Comparison of ENCODE assay signal across 1 cellular context in genomic region chr12:29807125-29807524, GRCh38.
TF ChIP-seq lines count a peak whose summit lies in the region.

No MANE protein-coding gene starts in this region.

TF ChIP-seq in HepG2, 621 proteins besides CTCF, POLR2A, EP300 and RAD21 (continued from another document):
- TF ChIP-seq RERE (CRISPR knock-in tag; IDR thresholded peaks at IDR 0.05; ENCODE audit: low read depth): no peak
- TF ChIP-seq, protein P1, sequence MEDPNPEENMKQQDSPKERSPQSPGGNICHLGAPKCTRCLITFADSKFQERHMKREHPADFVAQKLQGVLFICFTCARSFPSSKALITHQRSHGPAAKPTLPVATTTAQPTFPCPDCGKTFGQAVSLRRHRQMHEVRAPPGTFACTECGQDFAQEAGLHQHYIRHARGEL (CRISPR knock-in tag; IDR thresholded peaks at IDR 0.05): no peak
